In the genomic region with DNA sequence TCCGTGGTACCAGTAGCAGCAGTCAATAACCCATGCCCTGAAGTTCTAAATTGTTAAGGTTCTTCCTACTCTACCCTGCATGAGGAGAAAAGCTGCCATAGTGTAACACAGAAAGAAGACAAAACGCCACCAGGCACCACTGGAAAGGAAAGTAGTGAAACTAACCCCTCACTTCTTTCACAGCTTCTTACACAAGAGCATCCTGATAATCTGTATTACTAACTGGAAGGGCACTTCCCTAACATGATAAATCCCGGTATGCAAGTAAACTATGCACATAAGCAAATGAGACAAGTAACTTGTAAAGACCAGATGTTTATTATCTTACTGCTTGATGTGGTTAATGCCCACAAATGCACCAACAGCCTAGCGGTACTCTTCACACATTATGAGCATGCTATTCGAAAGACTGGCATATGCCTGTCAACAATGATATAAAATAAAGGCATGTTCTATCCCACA, we compare ENCODE assay signal across 12 cellular contexts.
DNase-seq lines count a peak whose midpoint lies in the region; ATAC-seq, FAIRE-seq and TF ChIP-seq lines count a peak whose summit lies in the region.
"Had no signal": no experiment of that assay in that cellular context is flagged by ENCODE, and none has a peak within 500 bp of the region (broad histone marks: within the 10 kb centered on the region; RNA-seq: fewer than 3 reads in every experiment).

No MANE protein-coding gene starts in this region.

- no peak for ATAC-seq in HG03457 (IDR thresholded peaks at IDR 0.05; ENCODE audit: unreplicated experiment)
- ATAC-seq: left lung had no signal

- no peaks in the 10 kb centered on the region for H3K9me3 Mint-ChIP-seq in activated T-cell treated with anti-CD3 and anti-CD28 coated beads, Interleukin-2, amount 50 U/mL, for 24 hours

- peaks cover 31% of the 10 kb centered on the region for H3K4me1 Mint-ChIP-seq in activated T-cell treated with anti-CD3 and anti-CD28 coated beads, Interleukin-2, amount 50 U/mL, for 24 hours (ENCODE audit: low read depth)

- TF ChIP-seq CTCF in fibroblast of mammary gland (conservative IDR thresholded peaks at IDR 0.05; ENCODE audit: control insufficient read depth, insufficient read depth, low read depth, low read length), result no peak

- peaks cover 37% of the 10 kb centered on the region for H3K36me3 ChIP-seq in SJSA1

- peaks cover 31% of the 10 kb centered on the region for H3K4me1 ChIP-seq in SJSA1 (replicated peaks)

- no peak for DNase-seq in activated T-cell treated with anti-CD3 and anti-CD28 coated beads, Interleukin-2, amount 50 U/mL, for 24 hours
- DNase-seq in activated T-cell treated with anti-CD3 and anti-CD28 coated beads for 4 hours (no peak), SJSA1 (ENCODE audit: low read depth in 1 of 2, low spot score in 2 of 2) (peak in 1 of 2 experiments; percentile 79), fibroblast of mammary gland (ENCODE audit: low read depth) (peak; percentile 20), urothelium cell line (ENCODE audit: low spot score) (no peak), NCI-H345 treated with DMSO at 0.1 percent for 48 hours (lab: John Stamatoyannopoulos, UW; ENCODE audit: unreplicated experiment) (no peak), DMS79 treated with DMSO at 0.1 percent for 48 hours (lab: John Stamatoyannopoulos, UW) (no peak)
- DNase-seq: activated CD4-positive, alpha-beta T cell treated with anti-CD3 and anti-CD28 coated beads, Interleukin-2, amount 50 U/mL, for 1 hour; GF-D8; left lung; NCI-H187 treated with DMSO at 0.1 percent for 48 hours had no signal

- peak overlapping the region; percentile 48 for H3K27ac ChIP-seq in SJSA1
- H3K27ac ChIP-seq: left lung had no signal

- H3K27ac Mint-ChIP-seq in activated T-cell treated with anti-CD3 and anti-CD28 coated beads, Interleukin-2, amount 50 U/mL, for 24 hours, result peak overlapping the region; percentile 38

- no peaks in the 10 kb centered on the region for H3K9me3 ChIP-seq in SJSA1 (replicated peaks)
- H3K9me3 ChIP-seq: left lung had no signal

- peak; percentile 5 for FAIRE-seq in urothelium cell line (lab: Jason Lieb, UNC)

- H3K4me3 Mint-ChIP-seq in activated T-cell treated with anti-CD3 and anti-CD28 coated beads, Interleukin-2, amount 50 U/mL, for 24 hours, result no peak overlapping the region

- peaks cover 81% of the 10 kb centered on the region for H3K36me3 Mint-ChIP-seq in activated T-cell treated with anti-CD3 and anti-CD28 coated beads, Interleukin-2, amount 50 U/mL, for 24 hours (ENCODE audit: low read depth)

- no peaks in the 10 kb centered on the region for H3K27me3 Mint-ChIP-seq in activated T-cell treated with anti-CD3 and anti-CD28 coated beads, Interleukin-2, amount 50 U/mL, for 24 hours

- H3K27me3 ChIP-seq in SJSA1 (replicated peaks), result no peaks in the 10 kb centered on the region
- H3K27me3 ChIP-seq: left lung had no signal

- no peak overlapping the region for H3K4me3 ChIP-seq in SJSA1
- no peak overlapping the region for H3K4me3 ChIP-seq in fibroblast of mammary gland (ENCODE audit: control insufficient read depth, low read depth, low read length)
- H3K4me3 ChIP-seq: left lung had no signal
